10 cellular contexts compared by ENCODE assay signal in genomic region chr7:90347759-90348158, GRCh38. TPM values are rescaled to one million over a fixed set of nuclear protein-coding genes. Genes with fewer than 3 reads are reported as not detected.
DNase-seq lines count a peak whose midpoint lies in the region; ATAC-seq and TF ChIP-seq lines count a peak whose summit lies in the region.
"Had no signal": no experiment of that assay in that cellular context is flagged by ENCODE, and none has a peak within 500 bp of the region (broad histone marks: within the 10 kb centered on the region; RNA-seq: fewer than 3 reads in every experiment).

No MANE protein-coding gene starts in this region.

- H3K4me1 Mint-ChIP-seq in HFFc6 (ENCODE audit: low read depth) (peaks cover 28% of the 10 kb centered on the region), memory B cell (peaks cover 34% of the 10 kb centered on the region)
- peaks cover 31% of the 10 kb centered on the region for H3K4me1 Mint-ChIP-seq in activated CD4-positive, alpha-beta memory T cell treated with anti-CD3 and anti-CD28 coated beads, Interleukin-2, amount 10 ng/mL, durations not matched to agents 7 days and 5 days

- H3K27ac Mint-ChIP-seq in HFFc6, result peak overlapping the region; percentile 96; the same call in 1 of the 2 replicates
- peak overlapping the region; percentile 53 for H3K27ac Mint-ChIP-seq in activated CD4-positive, alpha-beta memory T cell treated with anti-CD3 and anti-CD28 coated beads, Interleukin-2, amount 10 ng/mL, durations not matched to agents 7 days and 5 days
- peak overlapping the region; percentile 99 for H3K27ac Mint-ChIP-seq in memory B cell

- H3K9me3 Mint-ChIP-seq in HFFc6 (no peaks in the 10 kb centered on the region), memory B cell (peaks cover 1% of the 10 kb centered on the region)
- peaks cover 3% of the 10 kb centered on the region for H3K9me3 Mint-ChIP-seq in activated CD4-positive, alpha-beta memory T cell treated with anti-CD3 and anti-CD28 coated beads, Interleukin-2, amount 10 ng/mL, durations not matched to agents 7 days and 5 days

- H3K36me3 ChIP-seq in ACC112 (ENCODE audit: insufficient read depth, low read length), result peaks cover 13% of the 10 kb centered on the region
- no peaks in the 10 kb centered on the region for H3K36me3 ChIP-seq in esophagus squamous epithelium
- H3K36me3 ChIP-seq in ovary, result no peaks in the 10 kb centered on the region

- POLR2A ChIA-PET in activated CD4-positive, alpha-beta memory T cell treated with anti-CD3 and anti-CD28 coated beads, Interleukin-2, amount 10 ng/mL, durations not matched to agents 7 days and 5 days (lab: Charles Lee), result no interaction called here

- H2AFZ ChIP-seq in ACC112 (ENCODE audit: low read length, unreplicated experiment), result no peak overlapping the region

- H3K4me3 ChIP-seq in ACC112 (ENCODE audit: low read depth, low read length) (peak overlapping the region; percentile 96), esophagus squamous epithelium (peak overlapping the region in 2 of 4 donors; percentile 81 to 88), ovary (no peak overlapping the region)

- no peaks in the 10 kb centered on the region; the same call in 1 of the 2 replicates for H3K27me3 Mint-ChIP-seq in HFFc6 (ENCODE audit: insufficient read depth)
- H3K27me3 Mint-ChIP-seq in activated CD4-positive, alpha-beta memory T cell treated with anti-CD3 and anti-CD28 coated beads, Interleukin-2, amount 10 ng/mL, durations not matched to agents 7 days and 5 days, result no peaks in the 10 kb centered on the region
- H3K27me3 Mint-ChIP-seq in memory B cell, result no peaks in the 10 kb centered on the region

- no peak for TF ChIP-seq POLR2A in esophagus squamous epithelium (IDR thresholded peaks at IDR 0.05)
- no peak for TF ChIP-seq POLR2A in ovary (IDR thresholded peaks at IDR 0.05)

- TF ChIP-seq CTCF in HFFc6 (IDR thresholded peaks at IDR 0.05) (no peak), esophagus squamous epithelium (IDR thresholded peaks at IDR 0.05) (no peak), ovary (IDR thresholded peaks at IDR 0.05) (no peak)

- H3K4me3 Mint-ChIP-seq in HFFc6 (peak overlapping the region; percentile 97), memory B cell (peak overlapping the region; percentile 49)
- peak overlapping the region; percentile 91 for H3K4me3 Mint-ChIP-seq in activated CD4-positive, alpha-beta memory T cell treated with anti-CD3 and anti-CD28 coated beads, Interleukin-2, amount 10 ng/mL, durations not matched to agents 7 days and 5 days

- intact Hi-C loops in esophagus squamous epithelium (cut with DNase I) (no loop called here), ovary (cut with DNase I) (no loop called here)

- DNase-seq in HFFc6 (no peak), memory B cell (ENCODE audit: low spot score in 2 of 2) (no peak), hypothalamus (lab: John Stamatoyannopoulos, UW) (no peak), NCI-H2227 treated with DMSO at 0.1 percent for 48 hours (lab: John Stamatoyannopoulos, UW) (no peak), esophagus squamous epithelium (lab: John Stamatoyannopoulos, UW) (no peak), ovary (no peak)
- DNase-seq in activated CD4-positive, alpha-beta memory T cell treated with anti-CD3 and anti-CD28 coated beads, Interleukin-2, amount 10 ng/mL, durations not matched to agents 7 days and 5 days, result no peak
- DNase-seq: DMS 273 treated with DMSO at 0.1 percent for 48 hours, SHP77 treated with DMSO at 0.1 percent for 48 hours had no signal

- H3K27ac ChIP-seq in ACC112 (ENCODE audit: low read depth, low read length), result no peak overlapping the region
- no peak overlapping the region for H3K27ac ChIP-seq in esophagus squamous epithelium
- no peak overlapping the region for H3K27ac ChIP-seq in ovary

- no peak for TF ChIP-seq EP300 in ovary (IDR thresholded peaks at IDR 0.05)

- no peak for ATAC-seq in memory B cell (ENCODE audit: low read depth)

- H3K9me3 ChIP-seq in esophagus squamous epithelium, result no peaks in the 10 kb centered on the region
- no peaks in the 10 kb centered on the region for H3K9me3 ChIP-seq in ovary

- CTCF ChIA-PET in activated CD4-positive, alpha-beta memory T cell treated with anti-CD3 and anti-CD28 coated beads, Interleukin-2, amount 10 ng/mL, durations not matched to agents 7 days and 5 days (lab: Charles Lee), result interaction anchor here (0.6 to 1.0 kb wide), 2 partner anchors 64 to 1650 kb away, joined by 3 to 4 read pairs; no protein-coding TSS in a partner anchor

- peaks cover 40% of the 10 kb centered on the region for H3K36me3 Mint-ChIP-seq in HFFc6 (ENCODE audit: low read depth)
- H3K36me3 Mint-ChIP-seq in activated CD4-positive, alpha-beta memory T cell treated with anti-CD3 and anti-CD28 coated beads, Interleukin-2, amount 10 ng/mL, durations not matched to agents 7 days and 5 days (ENCODE audit: low read depth), result peaks cover 25% of the 10 kb centered on the region
- peaks cover 18% of the 10 kb centered on the region for H3K36me3 Mint-ChIP-seq in memory B cell

- WGBS in esophagus squamous epithelium, 2 donors, result 62 to 65% methylated on average over 4 of the region's 4 CpGs
- 68 to 70% (median 69%) methylated on average over 4 of the region's 4 CpGs for WGBS in ovary, 3 donors

- peaks cover 13% of the 10 kb centered on the region for H3K4me1 ChIP-seq in ACC112 (ENCODE audit: control insufficient read depth, insufficient read depth, low read length, unreplicated experiment)
- peaks cover 9 to 30% (median 11%) of the 10 kb centered on the region in 3 donors for H3K4me1 ChIP-seq in esophagus squamous epithelium
- peaks cover 4% of the 10 kb centered on the region for H3K4me1 ChIP-seq in ovary (ENCODE audit: insufficient read depth)

- H3K27me3 ChIP-seq in ACC112 (ENCODE audit: insufficient read depth, low read length) (no peaks in the 10 kb centered on the region), esophagus squamous epithelium (no peaks in the 10 kb centered on the region), ovary (no peaks in the 10 kb centered on the region)

- peaks cover 52% of the 10 kb centered on the region for H3K79me2 ChIP-seq in ACC112 (ENCODE audit: control insufficient read depth, insufficient read depth, low read length, unreplicated experiment)

RNA-seq across cellular contexts. Expression of gene GTPBP10, which starts 1.2 kb away (rescaled TPM):
- total RNA-seq in HFFc6 (2021; fragmentation: NEBNext Ultra II Directional; extraction: Animal tissue kit (Norgen Biotek cat#: 25700)), result 10 to 100 TPM; 19.9 to 27.2 (median 23.3) TPM
- total RNA-seq in activated CD4-positive, alpha-beta memory T cell treated with anti-CD3 and anti-CD28 coated beads, Interleukin-2, amount 10 ng/mL, durations not matched to agents 7 days and 5 days, result 10 to 100 TPM; 26.6 to 28.3 TPM
- 10 to 100 TPM; 12.2 to 21.1 (median 13.0) TPM for total RNA-seq in esophagus squamous epithelium
- 10 to 100 TPM; 11.5 to 36.6 (median 25.0) TPM for total RNA-seq in ovary
- polyA plus RNA-seq in ovary, result 10 to 100 TPM in 1 of 2 donors, 1 to 10 TPM in 1; 7.7 to 13.9 TPM

RNA-seq across cellular contexts. Expression of gene FAM237B, which starts 26.7 kb away (rescaled TPM):
- total RNA-seq in HFFc6 (2021; fragmentation: NEBNext Ultra II Directional; extraction: Animal tissue kit (Norgen Biotek cat#: 25700)), result not detected
- not detected for total RNA-seq in activated CD4-positive, alpha-beta memory T cell treated with anti-CD3 and anti-CD28 coated beads, Interleukin-2, amount 10 ng/mL, durations not matched to agents 7 days and 5 days
- total RNA-seq in esophagus squamous epithelium (not detected), ovary (not detected)
- not detected for polyA plus RNA-seq in ovary

RNA-seq across cellular contexts. Expression of gene CLDN12, which starts 55.5 kb away (rescaled TPM):
- total RNA-seq in HFFc6 (2021; fragmentation: NEBNext Ultra II Directional; extraction: Animal tissue kit (Norgen Biotek cat#: 25700)), result 10 to 100 TPM; 36.6 to 42.0 (median 38.5) TPM
- 1 to 10 TPM; 6.0 to 6.7 TPM for total RNA-seq in activated CD4-positive, alpha-beta memory T cell treated with anti-CD3 and anti-CD28 coated beads, Interleukin-2, amount 10 ng/mL, durations not matched to agents 7 days and 5 days
- 10 to 100 TPM; 13.0 to 24.3 (median 21.2) TPM for total RNA-seq in esophagus squamous epithelium
- 10 to 100 TPM; 27.6 to 34.6 (median 29.9) TPM for total RNA-seq in ovary
- polyA plus RNA-seq in ovary, result 10 to 100 TPM; 17.9 to 27.3 TPM
